Comparison of ENCODE assay signal across 1 cellular context in the genomic region with DNA sequence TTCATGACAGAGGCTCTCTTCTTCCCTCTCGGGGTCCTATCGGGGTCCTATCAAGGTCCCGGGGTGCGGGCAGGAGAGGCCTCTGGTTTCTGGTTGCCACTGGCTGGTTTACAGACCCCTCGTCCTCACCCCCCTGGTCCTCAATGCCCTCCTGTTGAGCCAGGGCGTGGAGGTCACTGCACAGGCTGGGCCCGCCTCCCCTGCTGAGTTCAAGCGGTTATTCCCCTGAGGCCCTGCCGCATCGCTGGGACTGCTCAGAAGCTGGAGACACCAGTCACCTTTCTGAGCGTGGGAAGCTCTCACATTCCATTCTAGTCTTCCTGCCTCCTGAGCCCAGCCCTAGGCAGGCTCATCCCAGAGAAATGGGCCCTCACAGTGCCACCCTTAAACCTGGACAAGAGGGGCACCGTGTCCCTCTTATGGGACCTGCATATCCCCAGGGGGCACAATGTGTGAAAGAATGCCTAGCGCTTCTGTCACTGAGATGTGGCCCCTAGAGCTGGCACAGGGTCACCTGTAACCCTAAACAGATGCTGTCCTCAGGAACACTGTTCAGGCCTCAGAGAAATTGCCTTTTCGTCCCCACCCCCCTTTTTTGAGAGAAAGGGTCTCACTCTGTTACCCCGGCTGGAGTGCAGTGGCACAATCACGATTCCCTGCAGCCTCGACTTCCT.
TF ChIP-seq lines count a peak whose summit lies in the region.

No MANE protein-coding gene starts in this region.

TF ChIP-seq in H1, 55 proteins besides CTCF, POLR2A, EP300 and RAD21 (continued from another document):
- no peak for TF ChIP-seq POU5F1 (IDR thresholded peaks at IDR 0.05; ENCODE audit: low read depth, low read length)
- TF ChIP-seq TAF7 (optimal IDR thresholded peaks at IDR 0.05; ENCODE audit: borderline replicate concordance, low read depth, low read length): no peak
- no peak for TF ChIP-seq HDAC2 (IDR thresholded peaks at IDR 0.05; ENCODE audit: borderline replicate concordance in 1 of 2, low read depth in 2 of 2, low read length in 2 of 2)
- TF ChIP-seq, protein P1, sequence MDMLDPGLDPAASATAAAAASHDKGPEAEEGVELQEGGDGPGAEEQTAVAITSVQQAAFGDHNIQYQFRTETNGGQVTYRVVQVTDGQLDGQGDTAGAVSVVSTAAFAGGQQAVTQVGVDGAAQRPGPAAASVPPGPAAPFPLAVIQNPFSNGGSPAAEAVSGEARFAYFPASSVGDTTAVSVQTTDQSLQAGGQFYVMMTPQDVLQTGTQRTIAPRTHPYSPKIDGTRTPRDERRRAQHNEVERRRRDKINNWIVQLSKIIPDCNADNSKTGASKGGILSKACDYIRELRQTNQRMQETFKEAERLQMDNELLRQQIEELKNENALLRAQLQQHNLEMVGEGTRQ (IDR thresholded peaks at IDR 0.05; ENCODE audit: low read length): no peak
- no peak for TF ChIP-seq SUZ12 (IDR thresholded peaks at IDR 0.05; ENCODE audit: low read length)
- no peak for TF ChIP-seq RFX5 (IDR thresholded peaks at IDR 0.05; ENCODE audit: borderline replicate concordance, low read depth, low read length)
- no peak for TF ChIP-seq RXRA (IDR thresholded peaks at IDR 0.05; ENCODE audit: insufficient read depth, low read depth, low read length)
- no peak for TF ChIP-seq TEAD4 (IDR thresholded peaks at IDR 0.05; ENCODE audit: low read depth, low read length)
- TF ChIP-seq ASH2L (IDR thresholded peaks at IDR 0.05; ENCODE audit: low read length): no peak
- TF ChIP-seq CBX5 (IDR thresholded peaks at IDR 0.05; ENCODE audit: low read depth, low read length): no peak
- no peak for TF ChIP-seq HDAC6 (IDR thresholded peaks at IDR 0.05; ENCODE audit: low read depth, low read length)
- no peak for TF ChIP-seq RBBP5 (IDR thresholded peaks at IDR 0.05; ENCODE audit: borderline replicate concordance, low read depth, low read length)
